Comparison of ENCODE assay signal across 15 cellular contexts in the genomic region with DNA sequence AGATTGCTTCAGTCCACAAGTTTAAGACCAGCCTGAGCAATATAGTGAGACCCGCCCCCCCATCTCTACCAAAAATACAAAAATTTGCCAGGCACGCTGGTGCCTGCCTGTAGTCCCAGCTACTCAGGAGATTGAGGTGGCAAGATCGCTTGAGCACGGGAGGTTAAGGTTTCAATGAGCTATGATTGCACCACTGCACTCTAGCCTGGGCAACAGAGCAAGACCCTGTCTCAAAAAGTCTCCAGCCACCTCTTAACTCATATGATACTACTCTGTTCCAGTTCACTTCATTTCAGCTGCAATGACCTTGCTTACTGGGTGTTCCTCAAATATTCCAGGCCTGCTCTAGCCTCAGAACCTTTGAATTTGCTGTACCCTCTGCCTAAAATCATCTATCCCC. TPM values are rescaled to one million over a fixed set of nuclear protein-coding genes. Genes with fewer than 3 reads are reported as not detected.
DNase-seq lines count a peak whose midpoint lies in the region; ATAC-seq and TF ChIP-seq lines count a peak whose summit lies in the region.
"Had no signal": no experiment of that assay in that cellular context is flagged by ENCODE, and none has a peak within 500 bp of the region (broad histone marks: within the 10 kb centered on the region; RNA-seq: fewer than 3 reads in every experiment).

No MANE protein-coding gene starts in this region.

- H3K27me3 ChIP-seq in cardiac muscle cell (no peaks in the 10 kb centered on the region), left ventricle myocardium inferior (ENCODE audit: low read depth) (no peaks in the 10 kb centered on the region), foreskin keratinocyte (no peaks in the 10 kb centered on the region)

- H3K4me1 Mint-ChIP-seq in WTC11 (peaks cover 17% of the 10 kb centered on the region), naive B cell (peaks cover 47 to 75% (median 70%) of the 10 kb centered on the region in 3 donors)
- H3K4me1 Mint-ChIP-seq in stimulated activated memory B cell treated with anti-CD40 and anti-IgM and Interleukin-4, amounts not matched to agents 10 μg/mL and 1 μg/mL and 100 μg/mL, for 72 hours, result peaks cover 73% of the 10 kb centered on the region
- peaks cover 51% of the 10 kb centered on the region for H3K4me1 Mint-ChIP-seq in activated naive CD8-positive, alpha-beta T cell treated with anti-CD3 and anti-CD28 coated beads for 36 hours

- no peaks in the 10 kb centered on the region for H3K36me3 Mint-ChIP-seq in WTC11
- no peaks in the 10 kb centered on the region for H3K36me3 Mint-ChIP-seq in naive B cell
- peaks cover 13% of the 10 kb centered on the region for H3K36me3 Mint-ChIP-seq in stimulated activated memory B cell treated with anti-CD40 and anti-IgM and Interleukin-4, amounts not matched to agents 10 μg/mL and 1 μg/mL and 100 μg/mL, for 72 hours
- peaks cover 16% of the 10 kb centered on the region for H3K36me3 Mint-ChIP-seq in activated naive CD8-positive, alpha-beta T cell treated with anti-CD3 and anti-CD28 coated beads for 36 hours

- ATAC-seq in WTC11, result no peak
- peak in 1 of 2 donors; percentile 38 for ATAC-seq in naive B cell (ENCODE audit: low read depth in 2 of 2)
- ATAC-seq in stimulated activated memory B cell treated with anti-CD40 and anti-IgM and Interleukin-4, amounts not matched to agents 10 μg/mL and 1 μg/mL and 100 μg/mL, for 72 hours, result no peak
- no peak for ATAC-seq in foreskin keratinocyte

- TF ChIP-seq CTCF in cardiac muscle cell (IDR thresholded peaks at IDR 0.05; ENCODE audit: low read depth, low read length) (no peak), left ventricle myocardium inferior (IDR thresholded peaks at IDR 0.05; ENCODE audit: borderline replicate concordance) (no peak), WTC11 (IDR thresholded peaks at IDR 0.05) (no peak), foreskin keratinocyte (conservative IDR thresholded peaks at IDR 0.05) (no peak)

- DNase-seq in cardiac muscle cell (ENCODE audit: low read depth in 1 of 2, low spot score in 1 of 2) (no peak), left ventricle myocardium inferior (no peak), WTC11 (ENCODE audit: low spot score) (no peak), naive B cell (no peak), foreskin keratinocyte (no peak)
- no peak for DNase-seq in activated naive CD8-positive, alpha-beta T cell treated with anti-CD3 and anti-CD28 coated beads for 36 hours
- DNase-seq in stimulated activated CD4-positive, alpha-beta T cell treated with anti-CD3 and anti-CD28 coated beads, Interleukin-4, amount 100 ng/mL, for 1 hour, result no peak
- DNase-seq: 8988T; CD4-positive, alpha-beta memory T cell; NCI-H1436; NCI-H1930; NCI-H345; NCI-H524 treated with DMSO at 0.1 percent for 48 hours had no signal

- H3K9me3 Mint-ChIP-seq in WTC11 (no peaks in the 10 kb centered on the region), naive B cell (peaks cover 0 to 2% (median 0%) of the 10 kb centered on the region in 7 donors)
- peaks cover 3% of the 10 kb centered on the region for H3K9me3 Mint-ChIP-seq in stimulated activated memory B cell treated with anti-CD40 and anti-IgM and Interleukin-4, amounts not matched to agents 10 μg/mL and 1 μg/mL and 100 μg/mL, for 72 hours
- H3K9me3 Mint-ChIP-seq in activated naive CD8-positive, alpha-beta T cell treated with anti-CD3 and anti-CD28 coated beads for 36 hours, result no peaks in the 10 kb centered on the region
- H3K9me3 Mint-ChIP-seq: CD4-positive, alpha-beta memory T cell had no signal

- H3K27ac ChIP-seq in cardiac muscle cell, result peak overlapping the region; percentile 5
- no peak overlapping the region for H3K27ac ChIP-seq in left ventricle myocardium inferior (replicated peaks)
- H3K27ac ChIP-seq in foreskin keratinocyte, result no peak overlapping the region
- H3K27ac ChIP-seq: KMS-11 had no signal

- H3K27me3 Mint-ChIP-seq in WTC11 (ENCODE audit: low read depth), result no peaks in the 10 kb centered on the region
- H3K27me3 Mint-ChIP-seq in naive B cell, result no peaks in the 10 kb centered on the region
- no peaks in the 10 kb centered on the region for H3K27me3 Mint-ChIP-seq in stimulated activated memory B cell treated with anti-CD40 and anti-IgM and Interleukin-4, amounts not matched to agents 10 μg/mL and 1 μg/mL and 100 μg/mL, for 72 hours
- H3K27me3 Mint-ChIP-seq in activated naive CD8-positive, alpha-beta T cell treated with anti-CD3 and anti-CD28 coated beads for 36 hours, result no peaks in the 10 kb centered on the region
- H3K27me3 Mint-ChIP-seq: CD4-positive, alpha-beta memory T cell had no signal

- H3K4me1 ChIP-seq in cardiac muscle cell (ENCODE audit: low read depth) (no peaks in the 10 kb centered on the region), left ventricle myocardium inferior (no peaks in the 10 kb centered on the region), foreskin keratinocyte (peaks cover 20% of the 10 kb centered on the region)

- H3K36me3 ChIP-seq in cardiac muscle cell (no peaks in the 10 kb centered on the region), left ventricle myocardium inferior (no peaks in the 10 kb centered on the region)

- H3K27ac Mint-ChIP-seq in WTC11, result peak overlapping the region; percentile 78; the same call in 1 of the 2 replicates
- H3K27ac Mint-ChIP-seq in naive B cell, result peak overlapping the region in 4 of 6 donors; percentile 18 to 72 (median 38)
- H3K27ac Mint-ChIP-seq in stimulated activated memory B cell treated with anti-CD40 and anti-IgM and Interleukin-4, amounts not matched to agents 10 μg/mL and 1 μg/mL and 100 μg/mL, for 72 hours, result peak overlapping the region; percentile 0
- H3K27ac Mint-ChIP-seq in activated naive CD8-positive, alpha-beta T cell treated with anti-CD3 and anti-CD28 coated beads for 36 hours, result no peak overlapping the region

- no peak overlapping the region for H3K4me3 Mint-ChIP-seq in WTC11
- H3K4me3 Mint-ChIP-seq in naive B cell, result peak overlapping the region in 2 of 8 donors; percentile 27 to 53
- H3K4me3 Mint-ChIP-seq in stimulated activated memory B cell treated with anti-CD40 and anti-IgM and Interleukin-4, amounts not matched to agents 10 μg/mL and 1 μg/mL and 100 μg/mL, for 72 hours, result no peak overlapping the region
- no peak overlapping the region for H3K4me3 Mint-ChIP-seq in activated naive CD8-positive, alpha-beta T cell treated with anti-CD3 and anti-CD28 coated beads for 36 hours

- POLR2A ChIA-PET in WTC11 (lab: Charles Lee), result no interaction called here

- CTCF ChIA-PET in WTC11 (lab: Charles Lee), result no interaction called here

- H3K4me3 ChIP-seq in cardiac muscle cell (no peak overlapping the region), left ventricle myocardium inferior (no peak overlapping the region)

- intact Hi-C loops in left ventricle myocardium inferior (cut with micrococcal nuclease), result no loop called here

- H3K9me3 ChIP-seq in cardiac muscle cell (ENCODE audit: low read depth) (no peaks in the 10 kb centered on the region), left ventricle myocardium inferior (replicated peaks) (no peaks in the 10 kb centered on the region)

TF ChIP-seq in WTC11, 78 proteins besides CTCF, POLR2A, EP300 and RAD21:
- peak; percentile 73; the same call in 1 of the 2 replicates for TF ChIP-seq ZNF121 (CRISPR knock-in tag; IDR thresholded peaks at IDR 0.05)
- TF ChIP-seq, protein P1, sequence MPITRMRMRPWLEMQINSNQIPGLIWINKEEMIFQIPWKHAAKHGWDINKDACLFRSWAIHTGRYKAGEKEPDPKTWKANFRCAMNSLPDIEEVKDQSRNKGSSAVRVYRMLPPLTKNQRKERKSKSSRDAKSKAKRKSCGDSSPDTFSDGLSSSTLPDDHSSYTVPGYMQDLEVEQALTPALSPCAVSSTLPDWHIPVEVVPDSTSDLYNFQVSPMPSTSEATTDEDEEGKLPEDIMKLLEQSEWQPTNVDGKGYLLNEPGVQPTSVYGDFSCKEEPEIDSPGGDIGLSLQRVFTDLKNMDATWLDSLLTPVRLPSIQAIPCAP (CRISPR knock-in tag; IDR thresholded peaks at IDR 0.05), result no peak

RNA-seq across cellular contexts. Expression of a gene that starts 11.4 kb away (rescaled TPM):
- total RNA-seq in cardiac muscle cell (28.3 and 42.6 TPM in 2 replicates), left ventricle myocardium inferior (41.9 TPM), WTC11 (2021) (43.1 to 45.5 TPM (median 44.4 TPM) in 3 replicates), foreskin keratinocyte (75.4 and 79.2 TPM in 2 replicates)
- polyA plus RNA-seq in cardiac muscle cell (34.8 and 39.7 TPM in 2 replicates), naive B cell (ENCODE audit: low read depth in 6 of 6) (10 to 100 TPM; 45.8 to 85.6 (median 53.1) TPM), foreskin keratinocyte (56.1 and 63.1 TPM in 2 replicates)
- total RNA-seq in activated naive CD8-positive, alpha-beta T cell treated with anti-CD3 and anti-CD28 coated beads for 36 hours, result 10 to 100 TPM; 62.2 to 62.8 TPM

RNA-seq across cellular contexts. Expression of a gene that starts 40.2 kb away (rescaled TPM):
- total RNA-seq in cardiac muscle cell (43.0 and 56.2 TPM in 2 replicates), left ventricle myocardium inferior (37.5 TPM), WTC11 (2021) (116 to 136 TPM (median 135 TPM) in 3 replicates), foreskin keratinocyte (84.8 and 93.8 TPM in 2 replicates)
- polyA plus RNA-seq in cardiac muscle cell (143 and 169 TPM in 2 replicates), naive B cell (ENCODE audit: low read depth in 6 of 6) (100 to 1,000 TPM; 129 to 189 (median 169) TPM), foreskin keratinocyte (134 and 141 TPM in 2 replicates)
- total RNA-seq in activated naive CD8-positive, alpha-beta T cell treated with anti-CD3 and anti-CD28 coated beads for 36 hours, result 10 to 100 TPM; 69.4 to 72.5 TPM
